ENCODE assay signal across 2 cellular contexts in the genomic region with DNA sequence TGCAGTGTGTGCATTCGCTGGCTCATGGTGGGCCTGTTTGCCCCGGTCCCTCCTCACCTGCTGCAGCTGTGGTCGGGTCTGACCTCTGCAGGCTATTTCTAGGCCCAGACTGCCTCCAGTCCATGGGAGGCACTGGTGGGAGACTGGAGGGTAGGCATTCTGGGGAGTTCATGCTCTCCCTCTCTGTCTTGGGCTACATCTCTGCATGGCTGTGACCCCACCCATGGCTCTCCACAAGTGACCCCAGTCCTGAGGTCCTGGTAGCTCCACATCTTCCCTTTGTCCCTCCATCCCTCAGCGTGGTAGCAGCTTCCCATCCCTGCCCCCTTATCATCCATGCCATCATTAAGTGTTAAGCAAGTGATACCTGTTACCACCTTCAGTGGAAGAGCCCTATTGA.
TF ChIP-seq lines count a peak whose summit lies in the region.

No MANE protein-coding gene starts in this region.

TF ChIP-seq in HepG2, 621 proteins besides CTCF, POLR2A, EP300 and RAD21 (continued from another document):
- no peak for TF ChIP-seq TRAFD1 (CRISPR knock-in tag; IDR thresholded peaks at IDR 0.05; ENCODE audit: borderline replicate concordance)
- TF ChIP-seq TEAD3 (CRISPR knock-in tag; optimal IDR thresholded peaks at IDR 0.05; ENCODE audit: borderline replicate concordance), result no peak
- TF ChIP-seq FOXO4 (CRISPR knock-in tag; conservative IDR thresholded peaks at IDR 0.05), result 0 out of 2 replicates have a peak, but pooled peaks have one; percentile 59

TF ChIP-seq in WTC11, 78 proteins besides CTCF, POLR2A, EP300 and RAD21:
- TF ChIP-seq, protein P1, sequence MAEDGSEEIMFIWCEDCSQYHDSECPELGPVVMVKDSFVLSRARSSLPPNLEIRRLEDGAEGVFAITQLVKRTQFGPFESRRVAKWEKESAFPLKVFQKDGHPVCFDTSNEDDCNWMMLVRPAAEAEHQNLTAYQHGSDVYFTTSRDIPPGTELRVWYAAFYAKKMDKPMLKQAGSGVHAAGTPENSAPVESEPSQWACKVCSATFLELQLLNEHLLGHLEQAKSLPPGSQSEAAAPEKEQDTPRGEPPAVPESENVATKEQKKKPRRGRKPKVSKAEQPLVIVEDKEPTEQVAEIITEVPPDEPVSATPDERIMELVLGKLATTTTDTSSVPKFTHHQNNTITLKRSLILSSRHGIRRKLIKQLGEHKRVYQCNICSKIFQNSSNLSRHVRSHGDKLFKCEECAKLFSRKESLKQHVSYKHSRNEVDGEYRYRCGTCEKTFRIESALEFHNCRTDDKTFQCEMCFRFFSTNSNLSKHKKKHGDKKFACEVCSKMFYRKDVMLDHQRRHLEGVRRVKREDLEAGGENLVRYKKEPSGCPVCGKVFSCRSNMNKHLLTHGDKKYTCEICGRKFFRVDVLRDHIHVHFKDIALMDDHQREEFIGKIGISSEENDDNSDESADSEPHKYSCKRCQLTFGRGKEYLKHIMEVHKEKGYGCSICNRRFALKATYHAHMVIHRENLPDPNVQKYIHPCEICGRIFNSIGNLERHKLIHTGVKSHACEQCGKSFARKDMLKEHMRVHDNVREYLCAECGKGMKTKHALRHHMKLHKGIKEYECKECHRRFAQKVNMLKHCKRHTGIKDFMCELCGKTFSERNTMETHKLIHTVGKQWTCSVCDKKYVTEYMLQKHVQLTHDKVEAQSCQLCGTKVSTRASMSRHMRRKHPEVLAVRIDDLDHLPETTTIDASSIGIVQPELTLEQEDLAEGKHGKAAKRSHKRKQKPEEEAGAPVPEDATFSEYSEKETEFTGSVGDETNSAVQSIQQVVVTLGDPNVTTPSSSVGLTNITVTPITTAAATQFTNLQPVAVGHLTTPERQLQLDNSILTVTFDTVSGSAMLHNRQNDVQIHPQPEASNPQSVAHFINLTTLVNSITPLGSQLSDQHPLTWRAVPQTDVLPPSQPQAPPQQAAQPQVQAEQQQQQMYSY (CRISPR knock-in tag; IDR thresholded peaks at IDR 0.05), result peak; percentile 53
- TF ChIP-seq ATF3 (CRISPR knock-in tag; conservative IDR thresholded peaks at IDR 0.05) (no peak), TP53 (CRISPR knock-in tag; IDR thresholded peaks at IDR 0.05) (no peak), JUN (CRISPR knock-in tag; IDR thresholded peaks at IDR 0.05) (no peak), HMGA2 (CRISPR knock-in tag; IDR thresholded peaks at IDR 0.05) (no peak), KAT7 (CRISPR knock-in tag; IDR thresholded peaks at IDR 0.05; ENCODE audit: borderline replicate concordance) (no peak), SMAD4 (CRISPR knock-in tag; IDR thresholded peaks at IDR 0.05) (no peak)
- TF ChIP-seq, protein P2, sequence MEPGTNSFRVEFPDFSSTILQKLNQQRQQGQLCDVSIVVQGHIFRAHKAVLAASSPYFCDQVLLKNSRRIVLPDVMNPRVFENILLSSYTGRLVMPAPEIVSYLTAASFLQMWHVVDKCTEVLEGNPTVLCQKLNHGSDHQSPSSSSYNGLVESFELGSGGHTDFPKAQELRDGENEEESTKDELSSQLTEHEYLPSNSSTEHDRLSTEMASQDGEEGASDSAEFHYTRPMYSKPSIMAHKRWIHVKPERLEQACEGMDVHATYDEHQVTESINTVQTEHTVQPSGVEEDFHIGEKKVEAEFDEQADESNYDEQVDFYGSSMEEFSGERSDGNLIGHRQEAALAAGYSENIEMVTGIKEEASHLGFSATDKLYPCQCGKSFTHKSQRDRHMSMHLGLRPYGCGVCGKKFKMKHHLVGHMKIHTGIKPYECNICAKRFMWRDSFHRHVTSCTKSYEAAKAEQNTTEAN (CRISPR knock-in tag; IDR thresholded peaks at IDR 0.05), result no peak
